ENCODE assay signal across 1 cellular context in the genomic region with DNA sequence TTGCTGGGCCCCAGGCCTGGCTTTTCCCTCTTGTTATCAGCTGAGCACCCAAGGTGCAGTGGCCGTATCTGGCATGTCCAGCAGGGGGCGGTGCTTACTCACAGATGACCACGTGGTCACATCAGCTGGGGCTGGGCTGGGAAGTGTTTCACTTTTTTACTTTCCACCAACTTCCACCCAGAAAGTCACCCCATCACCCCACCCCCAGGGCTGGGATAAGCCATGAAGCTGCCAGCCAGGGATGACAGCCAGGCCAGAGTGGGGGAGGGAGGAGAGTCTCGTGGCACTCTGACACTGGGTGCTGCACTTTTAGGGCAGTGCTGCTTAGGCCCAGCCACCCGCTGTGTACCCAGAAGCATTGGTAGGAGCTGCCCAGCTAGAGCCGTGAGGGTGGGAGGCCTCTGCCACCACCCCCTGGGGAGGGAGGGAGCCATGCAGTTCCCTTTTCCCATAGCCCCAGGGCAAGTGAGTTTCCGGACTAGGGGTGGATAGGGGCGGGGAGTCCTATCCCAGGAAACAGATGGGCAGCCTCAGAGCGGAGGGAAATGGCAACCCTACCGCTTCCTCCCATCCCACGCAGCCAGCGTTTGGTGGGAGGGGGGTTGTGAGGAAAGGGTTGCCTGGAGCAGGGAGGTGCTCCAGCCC.
TF ChIP-seq lines count a peak whose summit lies in the region.

No MANE protein-coding gene starts in this region.

TF ChIP-seq in SK-N-SH, 30 proteins besides CTCF, POLR2A, EP300 and RAD21 (continued from another document):
- no peak for TF ChIP-seq GATA2 (CRISPR knock-in tag; IDR thresholded peaks at IDR 0.05)
- TF ChIP-seq, protein P1, sequence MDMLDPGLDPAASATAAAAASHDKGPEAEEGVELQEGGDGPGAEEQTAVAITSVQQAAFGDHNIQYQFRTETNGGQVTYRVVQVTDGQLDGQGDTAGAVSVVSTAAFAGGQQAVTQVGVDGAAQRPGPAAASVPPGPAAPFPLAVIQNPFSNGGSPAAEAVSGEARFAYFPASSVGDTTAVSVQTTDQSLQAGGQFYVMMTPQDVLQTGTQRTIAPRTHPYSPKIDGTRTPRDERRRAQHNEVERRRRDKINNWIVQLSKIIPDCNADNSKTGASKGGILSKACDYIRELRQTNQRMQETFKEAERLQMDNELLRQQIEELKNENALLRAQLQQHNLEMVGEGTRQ (IDR thresholded peaks at IDR 0.05; ENCODE audit: borderline replicate concordance, low read depth, low read length): peak; percentile 15; the same call in 1 of the 2 replicates
- TF ChIP-seq SIN3A (IDR thresholded peaks at IDR 0.05; ENCODE audit: borderline replicate concordance, low read depth, low read length): peak; percentile 74; the same call in 1 of the 2 replicates
- no peak for TF ChIP-seq CHD2 (IDR thresholded peaks at IDR 0.05; ENCODE audit: low read length, partially characterized antibody)
- TF ChIP-seq RCOR1 (IDR thresholded peaks at IDR 0.05; ENCODE audit: low read length): no peak
- TF ChIP-seq, protein P2, sequence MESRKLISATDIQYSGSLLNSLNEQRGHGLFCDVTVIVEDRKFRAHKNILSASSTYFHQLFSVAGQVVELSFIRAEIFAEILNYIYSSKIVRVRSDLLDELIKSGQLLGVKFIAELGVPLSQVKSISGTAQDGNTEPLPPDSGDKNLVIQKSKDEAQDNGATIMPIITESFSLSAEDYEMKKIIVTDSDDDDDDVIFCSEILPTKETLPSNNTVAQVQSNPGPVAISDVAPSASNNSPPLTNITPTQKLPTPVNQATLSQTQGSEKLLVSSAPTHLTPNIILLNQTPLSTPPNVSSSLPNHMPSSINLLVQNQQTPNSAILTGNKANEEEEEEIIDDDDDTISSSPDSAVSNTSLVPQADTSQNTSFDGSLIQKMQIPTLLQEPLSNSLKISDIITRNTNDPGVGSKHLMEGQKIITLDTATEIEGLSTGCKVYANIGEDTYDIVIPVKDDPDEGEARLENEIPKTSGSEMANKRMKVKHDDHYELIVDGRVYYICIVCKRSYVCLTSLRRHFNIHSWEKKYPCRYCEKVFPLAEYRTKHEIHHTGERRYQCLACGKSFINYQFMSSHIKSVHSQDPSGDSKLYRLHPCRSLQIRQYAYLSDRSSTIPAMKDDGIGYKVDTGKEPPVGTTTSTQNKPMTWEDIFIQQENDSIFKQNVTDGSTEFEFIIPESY (IDR thresholded peaks at IDR 0.05; ENCODE audit: borderline replicate concordance, low read depth): no peak
- no peak for TF ChIP-seq FOXM1 (IDR thresholded peaks at IDR 0.05; ENCODE audit: low read depth)
- TF ChIP-seq POLR2AphosphoS5 (IDR thresholded peaks at IDR 0.05; ENCODE audit: low read depth, low read length): no peak
- TF ChIP-seq SMC3 (IDR thresholded peaks at IDR 0.05; ENCODE audit: low read depth, low read length): peak; percentile 99
- peak; percentile 43; the same call in 1 of the 2 replicates for TF ChIP-seq MXI1 (IDR thresholded peaks at IDR 0.05; ENCODE audit: low read depth, low read length)
- TF ChIP-seq, protein P3, sequence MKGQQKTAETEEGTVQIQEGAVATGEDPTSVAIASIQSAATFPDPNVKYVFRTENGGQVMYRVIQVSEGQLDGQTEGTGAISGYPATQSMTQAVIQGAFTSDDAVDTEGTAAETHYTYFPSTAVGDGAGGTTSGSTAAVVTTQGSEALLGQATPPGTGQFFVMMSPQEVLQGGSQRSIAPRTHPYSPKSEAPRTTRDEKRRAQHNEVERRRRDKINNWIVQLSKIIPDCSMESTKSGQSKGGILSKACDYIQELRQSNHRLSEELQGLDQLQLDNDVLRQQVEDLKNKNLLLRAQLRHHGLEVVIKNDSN (IDR thresholded peaks at IDR 0.05; ENCODE audit: borderline replicate concordance, low read depth): peak; percentile 74; the same call in 1 of the 2 replicates
- no peak for TF ChIP-seq FOXJ3 (CRISPR knock-in tag; IDR thresholded peaks at IDR 0.05)
TF ChIP-seq in SK-N-SH: peak in this region for 6.
